ENCODE assay signal across 8 cellular contexts in the genomic region with DNA sequence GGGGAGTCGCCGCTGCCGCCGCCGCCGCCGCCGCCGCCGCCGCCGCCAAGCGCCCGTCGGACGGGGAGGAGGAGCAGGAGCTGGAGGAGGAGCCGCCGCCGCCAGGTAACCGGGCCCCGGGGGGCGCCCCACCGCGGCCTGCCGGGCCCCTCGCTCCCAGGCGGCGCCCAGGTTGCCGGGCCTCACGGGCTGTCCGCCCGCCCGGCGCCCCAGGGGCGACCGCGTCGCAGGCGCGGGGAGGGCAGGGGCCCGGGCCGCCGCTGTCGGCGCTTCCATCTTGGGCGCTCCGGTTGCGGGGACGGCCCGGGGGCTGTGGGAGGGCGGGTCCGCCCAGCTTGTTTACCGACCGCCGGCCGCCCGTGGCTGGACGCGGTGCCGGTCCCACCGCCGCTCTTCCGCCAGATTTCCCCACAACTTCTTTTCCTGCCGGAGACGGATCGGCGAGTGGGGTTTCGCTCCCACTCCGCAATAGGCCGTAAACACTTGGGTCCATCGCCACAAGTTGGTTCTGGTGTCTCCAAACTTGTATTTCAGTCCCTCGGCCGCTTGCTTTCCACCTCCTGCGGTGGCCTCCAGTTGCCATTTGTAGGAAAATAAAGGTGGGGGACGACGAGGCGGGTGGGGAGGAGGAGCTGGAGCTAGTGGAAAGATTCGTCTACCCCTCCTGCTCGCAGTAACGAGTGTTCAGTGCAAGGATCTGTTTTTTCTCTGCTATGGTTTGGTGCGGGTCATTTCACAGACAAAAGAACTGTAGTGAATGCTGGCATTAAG. TPM values are rescaled to one million over a fixed set of nuclear protein-coding genes. Genes with fewer than 3 reads are reported as not detected.
DNase-seq lines count a peak whose midpoint lies in the region; ATAC-seq and TF ChIP-seq lines count a peak whose summit lies in the region.

No MANE protein-coding gene starts in this region.

- 0 to 1% (median 0%) methylated on average over 23 to 75 of the region's 81 CpGs for WGBS in ovary, 3 donors

- H3K79me2 ChIP-seq in OCI-LY7 (ENCODE audit: insufficient read depth, low read depth, low read length): peaks cover 47% of the 10 kb centered on the region

- TF ChIP-seq CTCF in GM13976 (IDR thresholded peaks at IDR 0.05; ENCODE audit: borderline replicate concordance, control extremely low read depth, extremely low read depth, insufficient read depth, missing control alignments) (no peak), OCI-LY7 (conservative IDR thresholded peaks at IDR 0.05; ENCODE audit: low read length) (no peak), ovary (IDR thresholded peaks at IDR 0.05) (no peak)

- H3K27ac ChIP-seq in OCI-LY7 (ENCODE audit: low read depth, low read length, poor library complexity, severe bottlenecking) (peak overlapping the region; percentile 63), ovary (peak overlapping the region; percentile 97 to 98)

- DNase-seq in 8988T: peak; percentile 30
- DNase-seq in GM13976 (ENCODE audit: low spot score): peak; percentile 39
- DNase-seq in OCI-LY7 (ENCODE audit: low spot score): peak; percentile 51
- DNase-seq in activated naive CD4-positive, alpha-beta T cell treated with anti-CD3 and anti-CD28 coated beads, Interleukin-2, amount 50 U/mL, for 16 hours: peak; percentile 39
- DNase-seq in glomerular visceral epithelial cell (ENCODE audit: extremely low spot score): peak; percentile 55
- DNase-seq in ovary: peak; percentile 44 to 71 (median 53)
- DNase-seq in amniotic stem cell (lab: John Stamatoyannopoulos, UW): no peak

- BruUV-seq in OCI-LY7 (replicated peaks; lab: Mats Ljungman, UMichigan): no TSS peak

- peak overlapping the region; percentile 94 for H3K4me2 ChIP-seq in OCI-LY7 (ENCODE audit: low read length)

- H4K20me1 ChIP-seq in OCI-LY7 (ENCODE audit: insufficient read depth, low read length): peaks cover 12% of the 10 kb centered on the region; the same call in 1 of the 2 replicates

- CTCF ChIA-PET in OCI-LY7 (lab: Charles Lee; ENCODE audit: unreplicated experiment): no interaction called here

- in situ Hi-C loops in GM13976 (cut with MboI; ENCODE audit: low sequenced_read_pairs, unreplicated experiment): no loop called here

- POLR2A ChIA-PET in OCI-LY7 (lab: Charles Lee): interaction anchor here (0.6 to 1.6 kb wide), 3 partner anchors 11 to 56 kb away, joined by 3 to 6 read pairs (median 4); no protein-coding TSS in a partner anchor

- intact Hi-C loops in OCI-LY7 (cut with micrococcal nuclease; ENCODE audit: unreplicated experiment): loop anchor here (5.0 kb wide), 3 partner anchors 70 to 380 kb away; a partner anchor contains a TSS
- intact Hi-C loops in ovary (cut with DNase I): loop anchor here (2.0 to 10.0 kb wide), 4 partner anchors 67 to 243 kb away; a partner anchor contains a TSS

- H3K9me3 ChIP-seq in OCI-LY7 (ENCODE audit: low read length): no peaks in the 10 kb centered on the region
- no peaks in the 10 kb centered on the region for H3K9me3 ChIP-seq in ovary

- H3K27me3 ChIP-seq in ovary: no peaks in the 10 kb centered on the region

- TF ChIP-seq EP300 in ovary (IDR thresholded peaks at IDR 0.05): no peak

- H2AFZ ChIP-seq in OCI-LY7 (ENCODE audit: low read length): no peak overlapping the region

- peak; percentile 21 for ATAC-seq in HG02981 (IDR thresholded peaks at IDR 0.05; ENCODE audit: unreplicated experiment)

- TF ChIP-seq POLR2A in ovary (IDR thresholded peaks at IDR 0.05): no peak

- H3K4me1 ChIP-seq in OCI-LY7 (ENCODE audit: insufficient read depth, low read length, poor library complexity, severe bottlenecking) (peaks cover 19% of the 10 kb centered on the region), ovary (ENCODE audit: insufficient read depth) (peaks cover 6% of the 10 kb centered on the region)

- H3K36me3 ChIP-seq in OCI-LY7 (ENCODE audit: insufficient read depth, low read length): peaks cover under 1% of the 10 kb centered on the region; the same call in 1 of the 2 replicates
- H3K36me3 ChIP-seq in ovary: no peaks in the 10 kb centered on the region

- H3K9me2 ChIP-seq in OCI-LY7 (ENCODE audit: insufficient read depth, low read length): no peaks in the 10 kb centered on the region

- H3K4me3 ChIP-seq in OCI-LY7 (ENCODE audit: low read depth, low read length, poor library complexity, severe bottlenecking): peak overlapping the region; percentile 92
- H3K4me3 ChIP-seq in ovary: peak overlapping the region; percentile 77

RNA-seq across cellular contexts. Expression of a gene that starts 24.6 kb away (rescaled TPM):
- total RNA-seq in OCI-LY7 (2014; rRNA removed; shearing (Covaris generic)): 14.5 and 16.7 TPM in 2 replicates
- total RNA-seq in OCI-LY7 (2022) (17.0 and 18.3 TPM in 2 replicates), ovary (10 to 100 TPM; 21.5 to 39.6 (median 27.5) TPM)
- polyA plus RNA-seq in ovary: 10 to 100 TPM; 18.9 to 29.6 TPM
